In genomic region chr15:79093352-79093935, GRCh38 we compare ENCODE assay signal across 22 cellular contexts. TPM values are rescaled to one million over a fixed set of nuclear protein-coding genes. Genes with fewer than 3 reads are reported as not detected.
"Had no signal": no experiment of that assay in that cellular context is flagged by ENCODE, and none has a peak within 500 bp of the region (broad histone marks: within the 10 kb centered on the region; RNA-seq: fewer than 3 reads in every experiment).

No MANE protein-coding gene starts in this region.

- H3K9me3 Mint-ChIP-seq: activated naive CD4-positive, alpha-beta T cell treated with anti-CD3 and anti-CD28 coated beads, Interleukin-2, amount 50 U/mL, for 72 hours; activated T-cell treated with anti-CD3 and anti-CD28 coated beads, Interleukin-2, amount 50 U/mL, for 24 hours; central memory CD8-positive, alpha-beta T cell; naive thymus-derived CD4-positive, alpha-beta T cell had no signal

- ATAC-seq: activated CD4-positive, alpha-beta T cell treated with anti-CD3 and anti-CD28 coated beads for 36 hours; activated CD8-positive, alpha-beta T cell treated with anti-CD3 and anti-CD28 coated beads, Interleukin-2, amount 10 ng/mL, durations not matched to agents 7 days and 5 days; activated naive CD4-positive, alpha-beta T cell treated with anti-CD3 and anti-CD28 coated beads, Interleukin-2, amount 50 U/mL, for 72 hours; gastrocnemius medialis; left cardiac atrium; naive thymus-derived CD4-positive, alpha-beta T cell; psoas muscle; stimulated activated naive B cell treated with anti-CD40 and anti-IgM and Interleukin-4, amounts not matched to agents 10 μg/mL and 1 μg/mL and 100 μg/mL, for 72 hours had no signal

- H3K27ac Mint-ChIP-seq: activated CD4-positive, alpha-beta T cell treated with anti-CD3 and anti-CD28 coated beads for 36 hours; activated CD8-positive, alpha-beta T cell treated with anti-CD3 and anti-CD28 coated beads, Interleukin-2, amount 10 ng/mL, durations not matched to agents 7 days and 5 days; activated naive CD4-positive, alpha-beta T cell treated with anti-CD3 and anti-CD28 coated beads, Interleukin-2, amount 50 U/mL, for 72 hours; activated T-cell treated with anti-CD3 and anti-CD28 coated beads, Interleukin-2, amount 50 U/mL, for 24 hours had no signal

- H3K4me3 Mint-ChIP-seq: activated CD4-positive, alpha-beta T cell treated with anti-CD3 and anti-CD28 coated beads for 36 hours; activated CD8-positive, alpha-beta T cell treated with anti-CD3 and anti-CD28 coated beads, Interleukin-2, amount 10 ng/mL, durations not matched to agents 7 days and 5 days; activated T-cell treated with anti-CD3 and anti-CD28 coated beads, Interleukin-2, amount 50 U/mL, for 24 hours; central memory CD8-positive, alpha-beta T cell had no signal

- H3K4me3 ChIP-seq: gastrocnemius medialis, psoas muscle, sigmoid colon, stomach, thyroid gland had no signal

- H3K4me1 ChIP-seq: parathyroid adenoma, psoas muscle had no signal

- DNase-seq: activated CD4-positive, alpha-beta T cell treated with anti-CD3 and anti-CD28 coated beads for 36 hours; activated CD4-positive, CD25-positive, alpha-beta regulatory T cell; activated CD8-positive, alpha-beta T cell treated with anti-CD3 and anti-CD28 coated beads, Interleukin-2, amount 10 ng/mL, durations not matched to agents 7 days and 5 days; activated T-cell treated with anti-CD3 and anti-CD28 coated beads, Interleukin-2, amount 50 U/mL, for 24 hours; anterior cingulate cortex; dermis blood vessel endothelial cell; effector CD8-positive, alpha-beta T cell; gastrocnemius medialis; glutamatergic neuron; left cardiac atrium; midbrain; naive thymus-derived CD4-positive, alpha-beta T cell; psoas muscle; sigmoid colon; small intestine; stimulated activated CD4-positive, alpha-beta T cell treated with anti-CD3 and anti-CD28 coated beads, Interleukin-1b, Interleukin-23, amount 100 ng/mL, for 48 hours; stimulated activated naive B cell treated with anti-CD40 and anti-IgM and Interleukin-4, amounts not matched to agents 10 μg/mL and 1 μg/mL and 100 μg/mL, for 72 hours; stomach; thyroid gland had no signal

- H3K9me3 ChIP-seq: gastrocnemius medialis, psoas muscle, sigmoid colon, stomach, thyroid gland had no signal

- H3K36me3 Mint-ChIP-seq: activated naive CD4-positive, alpha-beta T cell treated with anti-CD3 and anti-CD28 coated beads, Interleukin-2, amount 50 U/mL, for 72 hours; naive thymus-derived CD4-positive, alpha-beta T cell had no signal

- H3K36me3 ChIP-seq: gastrocnemius medialis, sigmoid colon, stomach, thyroid gland had no signal

- H3K79me2 ChIP-seq: parathyroid adenoma had no signal

- H3K27ac ChIP-seq: gastrocnemius medialis, parathyroid adenoma, psoas muscle, sigmoid colon, stomach, thyroid gland had no signal

- H2AFZ ChIP-seq: parathyroid adenoma had no signal

RNA-seq across cellular contexts. Expression of gene RASGRF1, which starts 2.9 kb away (rescaled TPM):
- total RNA-seq: activated CD4-positive, alpha-beta T cell treated with anti-CD3 and anti-CD28 coated beads for 36 hours; activated CD8-positive, alpha-beta T cell treated with anti-CD3 and anti-CD28 coated beads, Interleukin-2, amount 10 ng/mL, durations not matched to agents 7 days and 5 days; activated naive CD4-positive, alpha-beta T cell treated with anti-CD3 and anti-CD28 coated beads, Interleukin-2, amount 50 U/mL, for 72 hours; gastrocnemius medialis; left cardiac atrium; psoas muscle had no signal
